Comparison of ENCODE assay signal across 8 cellular contexts in the genomic region with DNA sequence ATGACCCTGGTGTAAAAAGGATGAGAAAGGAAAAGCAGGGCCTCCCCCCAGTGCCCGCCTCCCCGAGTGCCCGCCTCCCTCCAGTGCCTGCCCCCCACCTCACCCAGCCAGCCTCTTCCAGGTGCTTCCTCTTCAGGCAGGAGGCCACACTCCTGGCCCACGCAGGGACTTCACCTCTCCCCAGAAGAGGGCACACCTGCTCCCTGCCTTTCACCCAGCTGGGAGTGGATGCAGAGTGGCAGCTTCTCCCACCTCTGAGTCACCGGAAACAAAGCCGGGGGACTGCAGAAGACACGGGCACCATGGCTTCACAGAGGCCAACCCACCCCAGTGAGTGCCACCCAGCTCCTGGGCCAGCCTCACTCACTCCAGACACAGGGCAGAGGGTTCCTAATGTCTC. TPM values are rescaled to one million over a fixed set of nuclear protein-coding genes. Genes with fewer than 3 reads are reported as not detected.
DNase-seq lines count a peak whose midpoint lies in the region; TF ChIP-seq lines count a peak whose summit lies in the region.

No MANE protein-coding gene starts in this region.

- no peak overlapping the region for H2BK15ac ChIP-seq in mesenchymal stem cell (ENCODE audit: low read depth, poor library complexity, severe bottlenecking)

- no peak for TF ChIP-seq EP300 in Ishikawa (IDR thresholded peaks at IDR 0.05; ENCODE audit: borderline replicate concordance)

- no peak for TF ChIP-seq POLR2A in vagina (IDR thresholded peaks at IDR 0.05)

- H2BK5ac ChIP-seq in mesenchymal stem cell (ENCODE audit: low read depth, low read length, poor library complexity, severe bottlenecking): no peak overlapping the region

- H3K36me3 ChIP-seq in vagina: no peaks in the 10 kb centered on the region
- peaks cover 13 to 17% of the 10 kb centered on the region in 2 experiments for H3K36me3 ChIP-seq in mesenchymal stem cell (ENCODE audit: control insufficient read depth in 1 of 2, insufficient read depth in 2 of 2, low read depth in 1 of 2, low read length in 2 of 2)
- peaks cover 15% of the 10 kb centered on the region for H3K36me3 ChIP-seq in right atrium auricular region

- H3K27ac ChIP-seq in vagina (no peak overlapping the region), mesenchymal stem cell (ENCODE audit: low read length, poor library complexity, severe bottlenecking) (no peak overlapping the region), right atrium auricular region (no peak overlapping the region)

- no peak overlapping the region for H3K18ac ChIP-seq in mesenchymal stem cell (ENCODE audit: low read depth in 1 of 2, low read length in 2 of 2)

- no peak overlapping the region for H2AK5ac ChIP-seq in mesenchymal stem cell (ENCODE audit: low read length, severe bottlenecking)

- H3K9me3 ChIP-seq in vagina: no peaks in the 10 kb centered on the region
- no peaks in the 10 kb centered on the region for H3K9me3 ChIP-seq in mesenchymal stem cell (ENCODE audit: control insufficient read depth, low read length)
- H3K9me3 ChIP-seq in right atrium auricular region: no peaks in the 10 kb centered on the region

- peak; percentile 15 for DNase-seq in CD1c-positive myeloid dendritic cell (ENCODE audit: extremely low spot score)
- peak; percentile 71 for DNase-seq in activated CD8-positive, alpha-beta memory T cell treated with anti-CD3 and anti-CD28 coated beads for 24 hours
- peak; percentile 37 for DNase-seq in kidney tubule cell (ENCODE audit: low spot score)
- no peak for DNase-seq in germinal center (ENCODE audit: low spot score)
- no peak for DNase-seq in vagina (ENCODE audit: extremely low spot score in 2 of 2)
- no peak for DNase-seq in mesenchymal stem cell
- no peak for DNase-seq in right atrium auricular region (ENCODE audit: low spot score)

- no peak overlapping the region for H2BK12ac ChIP-seq in mesenchymal stem cell (ENCODE audit: low read length in 2 of 2)

- H3K4me3 ChIP-seq in vagina (no peak overlapping the region), mesenchymal stem cell (ENCODE audit: insufficient read depth in 1 of 2, low read depth in 1 of 2, low read length in 2 of 2) (no peak overlapping the region), right atrium auricular region (no peak overlapping the region)

- no peak overlapping the region for H2BK120ac ChIP-seq in mesenchymal stem cell (ENCODE audit: low read depth, low read length)

- H4K8ac ChIP-seq in mesenchymal stem cell (ENCODE audit: low read length): no peak overlapping the region

- H4K91ac ChIP-seq in mesenchymal stem cell (ENCODE audit: low read length): no peak overlapping the region

- TF ChIP-seq CTCF in vagina (IDR thresholded peaks at IDR 0.05): no peak
- TF ChIP-seq CTCF in right atrium auricular region (IDR thresholded peaks at IDR 0.05): no peak

- H3K4me2 ChIP-seq in mesenchymal stem cell (ENCODE audit: low read length, poor library complexity, severe bottlenecking): no peak overlapping the region

- 76% methylated on average over 6 of the region's 7 CpGs for WGBS in mesenchymal stem cell

- H3K4ac ChIP-seq in mesenchymal stem cell (ENCODE audit: low read depth in 1 of 2, low read length in 2 of 2): no peak overlapping the region

- H3K4me1 ChIP-seq in vagina: peaks cover 34% of the 10 kb centered on the region
- peaks cover 7% of the 10 kb centered on the region for H3K4me1 ChIP-seq in mesenchymal stem cell (ENCODE audit: control insufficient read depth, insufficient read depth, low read depth, low read length)
- H3K4me1 ChIP-seq in right atrium auricular region: peaks cover 0 to 28% of the 10 kb centered on the region in 2 donors

- TF ChIP-seq RAD21 in Ishikawa (IDR thresholded peaks at IDR 0.05; ENCODE audit: low read depth): peak; percentile 61

- H2AFZ ChIP-seq in mesenchymal stem cell (ENCODE audit: low read depth, low read length): no peak overlapping the region

- H3K79me1 ChIP-seq in mesenchymal stem cell (replicated peaks; ENCODE audit: low read length, poor library complexity, severe bottlenecking): peaks cover 47% of the 10 kb centered on the region

- peak overlapping the region in 1 of 2 experiments; percentile 37 for H3K23ac ChIP-seq in mesenchymal stem cell (ENCODE audit: low read length in 2 of 2)

- H3K9ac ChIP-seq in mesenchymal stem cell (ENCODE audit: low read length): no peak overlapping the region

- H3K27me3 ChIP-seq in vagina (no peaks in the 10 kb centered on the region), mesenchymal stem cell (ENCODE audit: control insufficient read depth in 1 of 2, insufficient read depth in 1 of 2, low read length in 2 of 2) (no peaks in the 10 kb centered on the region), right atrium auricular region (no peaks in the 10 kb centered on the region)

- intact Hi-C loops in vagina (cut with DNase I): no loop called here

- no peak overlapping the region for H3K14ac ChIP-seq in mesenchymal stem cell (ENCODE audit: low read length in 2 of 2)

TF ChIP-seq in Ishikawa, 13 proteins besides CTCF, POLR2A, EP300 and RAD21:
- TF ChIP-seq REST (IDR thresholded peaks at IDR 0.05; ENCODE audit: low read depth) (no peak), ZBTB7A (IDR thresholded peaks at IDR 0.05; ENCODE audit: low read depth) (no peak), TEAD4 (IDR thresholded peaks at IDR 0.05) (no peak), MAX (IDR thresholded peaks at IDR 0.05) (no peak), YY1 (IDR thresholded peaks at IDR 0.05; ENCODE audit: low read depth) (no peak), USF1 (IDR thresholded peaks at IDR 0.05) (no peak)

RNA-seq across cellular contexts. Expression of gene CPT1A, which starts 16.1 kb away (rescaled TPM):
- 80.8 TPM for total RNA-seq in vagina
- 28.4 TPM for polyA plus RNA-seq in mesenchymal stem cell (2013, experiment 1 of 2)
- 27.0 TPM for polyA plus RNA-seq in mesenchymal stem cell (2013, experiment 2 of 2)
- 10 to 100 TPM; 53.1 to 56.3 TPM for total RNA-seq in right atrium auricular region

Comparison
In these comparisons a context has a peak if more than half of its experiments do, and no peak if none do; other contexts are left out.
1. DNase-seq: peak in CD1c-positive myeloid dendritic cell (single experiment), activated CD8-positive, alpha-beta memory T cell treated with anti-CD3 and anti-CD28 coated beads for 24 hours (single experiment) and kidney tubule cell (single experiment); none in germinal center (single experiment), vagina (0 of 2), mesenchymal stem cell (single experiment) and right atrium auricular region (single experiment).